10 cellular contexts compared by ENCODE assay signal in genomic region chr14:69684461-69685183, GRCh38.
DNase-seq lines count a peak whose midpoint lies in the region; TF ChIP-seq lines count a peak whose summit lies in the region.
"Had no signal": no experiment of that assay in that cellular context is flagged by ENCODE, and none has a peak within 500 bp of the region (broad histone marks: within the 10 kb centered on the region; RNA-seq: fewer than 3 reads in every experiment).

No MANE protein-coding gene starts in this region.

- H3F3A ChIP-seq in PC-9 (ENCODE audit: insufficient read depth, low read depth) = no peaks in the 10 kb centered on the region

- H4K20me1 ChIP-seq in OCI-LY3 (ENCODE audit: insufficient read depth, low read length) (peaks cover 47% of the 10 kb centered on the region), osteoblast (ENCODE audit: insufficient read depth, low read length) (peaks cover 59% of the 10 kb centered on the region), PC-9 (ENCODE audit: insufficient read depth) (no peaks in the 10 kb centered on the region)

- no peak overlapping the region for H3K4me3 ChIP-seq in CD4-positive, alpha-beta memory T cell (ENCODE audit: low read length in 2 of 2)
- H3K4me3 ChIP-seq in OCI-LY3 (ENCODE audit: low read length) (peak overlapping the region; percentile 34; the same call in 1 of the 2 replicates), osteoblast (ENCODE audit: insufficient read depth, low read length) (no peak overlapping the region), PC-9 (no peak overlapping the region)
- H3K4me3 ChIP-seq: coronary artery had no signal

- no peak overlapping the region for H2AFZ ChIP-seq in OCI-LY3 (ENCODE audit: low read depth, low read length)
- no peak overlapping the region for H2AFZ ChIP-seq in osteoblast (ENCODE audit: low read length)
- no peak overlapping the region for H2AFZ ChIP-seq in PC-9
- H2AFZ ChIP-seq: parathyroid adenoma had no signal

- H3K27me3 ChIP-seq in CD4-positive, alpha-beta memory T cell (ENCODE audit: insufficient read depth, low read length) = no peaks in the 10 kb centered on the region
- H3K27me3 ChIP-seq in OCI-LY3 (ENCODE audit: low read depth, low read length) (no peaks in the 10 kb centered on the region), osteoblast (ENCODE audit: insufficient read depth, low read length) (no peaks in the 10 kb centered on the region), PC-9 (ENCODE audit: insufficient read depth, low read depth) (no peaks in the 10 kb centered on the region)

- H3K36me3 ChIP-seq in CD4-positive, alpha-beta memory T cell (ENCODE audit: insufficient read depth, low read length) = no peaks in the 10 kb centered on the region
- no peaks in the 10 kb centered on the region for H3K36me3 ChIP-seq in OCI-LY3 (replicated peaks; ENCODE audit: low read depth, low read length)
- H3K36me3 ChIP-seq in osteoblast (ENCODE audit: insufficient read depth, low read length) = no peaks in the 10 kb centered on the region
- no peaks in the 10 kb centered on the region for H3K36me3 ChIP-seq in PC-9 (ENCODE audit: low read depth)

- DNase-seq in CD4-positive, alpha-beta memory T cell = no peak
- peak in 1 of 61 donors; percentile 17 for DNase-seq in caudate nucleus (lab: John Stamatoyannopoulos, UW)
- peak; percentile 21 for DNase-seq in osteoblast (ENCODE audit: insufficient read length, low spot score, missing footprints)
- DNase-seq in kidney tubule cell (ENCODE audit: low spot score) = no peak
- no peak for DNase-seq in mesenteric fat pad (ENCODE audit: low spot score)
- no peak for DNase-seq in PC-9
- no peak for DNase-seq in progenitor cell of endocrine pancreas (ENCODE audit: low spot score, unreplicated experiment)

- H3K27ac ChIP-seq in CD4-positive, alpha-beta memory T cell (ENCODE audit: low read depth, low read length) = peak overlapping the region; percentile 20
- H3K27ac ChIP-seq in OCI-LY3 (ENCODE audit: low read length) (peak overlapping the region; percentile 63), caudate nucleus (ENCODE audit: low read depth, low read length) (peak overlapping the region; percentile 11), osteoblast (ENCODE audit: low read depth, low read length) (no peak overlapping the region), PC-9 (no peak overlapping the region)
- H3K27ac ChIP-seq: parathyroid adenoma had no signal

- H3K9me3 ChIP-seq in CD4-positive, alpha-beta memory T cell (ENCODE audit: control insufficient read depth in 1 of 2, low read length in 2 of 2) = no peaks in the 10 kb centered on the region
- H3K9me3 ChIP-seq in OCI-LY3 (ENCODE audit: insufficient read depth, low read length) = no peaks in the 10 kb centered on the region
- H3K9me3 ChIP-seq in osteoblast (ENCODE audit: low read depth, low read length) = no peaks in the 10 kb centered on the region
- no peaks in the 10 kb centered on the region; the same call in 1 of the 2 replicates for H3K9me3 ChIP-seq in PC-9 (ENCODE audit: insufficient read depth, low read depth)

- no peak for TF ChIP-seq CTCF in OCI-LY3 (IDR thresholded peaks at IDR 0.05; ENCODE audit: low read depth, low read length)
- TF ChIP-seq CTCF in osteoblast (IDR thresholded peaks at IDR 0.05; ENCODE audit: extremely low read depth, low read depth, low read length) = no peak
- no peak for TF ChIP-seq CTCF in PC-9 (conservative IDR thresholded peaks at IDR 0.05)
- TF ChIP-seq CTCF in progenitor cell of endocrine pancreas (IDR thresholded peaks at IDR 0.05; ENCODE audit: unreplicated experiment) = no peak

- H3K9me2 ChIP-seq in PC-9 (ENCODE audit: insufficient read depth) = no peaks in the 10 kb centered on the region

- POLR2A ChIA-PET in CD4-positive, alpha-beta memory T cell (lab: Charles Lee; ENCODE audit: partially characterized antibody) = interaction anchor here (1.2 to 4.2 kb wide), 3 partner anchors 10 to 83 kb away, joined by 3 to 19 read pairs (median 3); partner anchors contain the start of genes SRSF5 and SUSD6
- POLR2A ChIA-PET in PC-9 (lab: Charles Lee; ENCODE audit: unreplicated experiment) = no interaction called here

- peaks cover 83% of the 10 kb centered on the region for H3K4me1 ChIP-seq in CD4-positive, alpha-beta memory T cell (ENCODE audit: insufficient read depth, low read length)
- H3K4me1 ChIP-seq in OCI-LY3 (ENCODE audit: low read length) (peaks cover 54% of the 10 kb centered on the region), osteoblast (ENCODE audit: insufficient read depth, low read length) (peaks cover 12% of the 10 kb centered on the region), PC-9 (replicated peaks; ENCODE audit: insufficient read depth) (no peaks in the 10 kb centered on the region)

- H3K4me1 Mint-ChIP-seq in CD4-positive, alpha-beta memory T cell = peaks cover 69 to 93% (median 81%) of the 10 kb centered on the region in 4 donors
- peaks cover 18% of the 10 kb centered on the region for H3K4me1 Mint-ChIP-seq in progenitor cell of endocrine pancreas (ENCODE audit: low read depth)

- H3K9ac ChIP-seq in OCI-LY3 (ENCODE audit: low read length) = peak overlapping the region; percentile 7; the same call in 1 of the 2 replicates
- H3K9ac ChIP-seq: parathyroid adenoma had no signal

- no TSS peak for BruUV-seq in PC-9 (replicated peaks; lab: Mats Ljungman, UMichigan)

- H3K4me3 Mint-ChIP-seq in CD4-positive, alpha-beta memory T cell = peak overlapping the region in 6 of 8 donors; percentile 13 to 74 (median 44)
- H3K4me3 Mint-ChIP-seq in progenitor cell of endocrine pancreas (ENCODE audit: low read depth) = no peak overlapping the region

- peak overlapping the region; percentile 61 for H3K4me2 ChIP-seq in OCI-LY3 (ENCODE audit: low read length)
- H3K4me2 ChIP-seq in osteoblast (ENCODE audit: insufficient read depth, low read length) = no peak overlapping the region
- H3K4me2 ChIP-seq in PC-9 = no peak overlapping the region

- peak overlapping the region; percentile 22 to 89 (median 78) for H3K27ac Mint-ChIP-seq in CD4-positive, alpha-beta memory T cell
- H3K27ac Mint-ChIP-seq in progenitor cell of endocrine pancreas = no peak overlapping the region

- H3K9me3 Mint-ChIP-seq in CD4-positive, alpha-beta memory T cell = no peaks in the 10 kb centered on the region
- H3K9me3 Mint-ChIP-seq in progenitor cell of endocrine pancreas (ENCODE audit: low read depth) = no peaks in the 10 kb centered on the region

- H3K79me2 ChIP-seq in OCI-LY3 (ENCODE audit: low read length) (peaks cover 60% of the 10 kb centered on the region), osteoblast (ENCODE audit: insufficient read depth, low read length) (peaks cover 33% of the 10 kb centered on the region), PC-9 (ENCODE audit: low read depth) (no peaks in the 10 kb centered on the region)

- CTCF ChIA-PET in CD4-positive, alpha-beta memory T cell (lab: Charles Lee; ENCODE audit: partially characterized antibody) = interaction anchor here (1.2 to 3.1 kb wide), 4 partner anchors 42 to 99 kb away, joined by 3 to 12 read pairs (median 4); no protein-coding TSS in a partner anchor
- CTCF ChIA-PET in PC-9 (lab: Charles Lee) = no interaction called here

- H3K36me3 Mint-ChIP-seq in CD4-positive, alpha-beta memory T cell = peaks cover 3 to 15% of the 10 kb centered on the region in 2 donors
- peaks cover 4% of the 10 kb centered on the region for H3K36me3 Mint-ChIP-seq in progenitor cell of endocrine pancreas (ENCODE audit: insufficient read depth)

- intact Hi-C loops in CD4-positive, alpha-beta memory T cell (cut with micrococcal nuclease) = loop anchor here (2.0 kb wide), 1 partner anchor 72 kb away; no protein-coding TSS in a partner anchor
- intact Hi-C loops in PC-9 (cut with micrococcal nuclease; ENCODE audit: unreplicated experiment) = no loop called here

- no peaks in the 10 kb centered on the region for H3K27me3 Mint-ChIP-seq in CD4-positive, alpha-beta memory T cell
- H3K27me3 Mint-ChIP-seq in progenitor cell of endocrine pancreas = no peaks in the 10 kb centered on the region

Comparison
In these comparisons a context has a peak if more than half of its experiments do, and no peak if none do; other contexts are left out.
1. H3K27ac ChIP-seq: peak in CD4-positive, alpha-beta memory T cell (single experiment), OCI-LY3 (single experiment) and caudate nucleus (single experiment); none in osteoblast (single experiment) and PC-9 (single experiment).